8 cellular contexts compared by ENCODE assay signal in the genomic region with DNA sequence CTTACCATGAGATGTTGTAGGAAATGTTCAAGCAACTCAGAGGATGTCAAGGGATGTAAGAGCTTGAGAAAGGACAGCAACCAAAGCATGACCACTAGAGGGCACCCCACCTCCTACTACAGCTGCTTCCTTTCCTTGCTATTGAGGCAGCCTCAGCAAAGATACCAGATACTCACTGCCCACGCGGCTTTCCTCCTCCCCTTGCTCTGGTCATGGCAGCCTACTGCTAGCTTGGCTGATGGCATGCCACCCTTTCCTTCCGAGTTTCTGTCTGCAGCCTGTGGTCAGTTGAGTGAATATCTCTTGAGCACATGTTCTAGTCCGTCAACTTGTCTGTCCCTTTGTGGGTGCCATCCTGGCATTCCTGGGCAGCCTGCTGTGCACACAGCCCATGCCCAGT. TPM values are rescaled to one million over a fixed set of nuclear protein-coding genes. Genes with fewer than 3 reads are reported as not detected.
DNase-seq lines count a peak whose midpoint lies in the region; ATAC-seq, FAIRE-seq and TF ChIP-seq lines count a peak whose summit lies in the region.

No MANE protein-coding gene starts in this region.

- peak; percentile 93 for FAIRE-seq in GM19239 (lab: Jason Lieb, UNC)

- H3K9me3 Mint-ChIP-seq in activated naive CD8-positive, alpha-beta T cell treated with anti-CD3 and anti-CD28 coated beads, Interleukin-2, amount 50 U/mL, for 24 hours = no peaks in the 10 kb centered on the region

- H3K9me3 ChIP-seq in A673 (ENCODE audit: low read depth, low read length, poor library complexity, severe bottlenecking) = no peaks in the 10 kb centered on the region
- no peaks in the 10 kb centered on the region for H3K9me3 ChIP-seq in prostate gland
- no peaks in the 10 kb centered on the region for H3K9me3 ChIP-seq in uterus

- H3K27ac Mint-ChIP-seq in activated naive CD8-positive, alpha-beta T cell treated with anti-CD3 and anti-CD28 coated beads, Interleukin-2, amount 50 U/mL, for 24 hours = peak overlapping the region; percentile 26

- peaks cover 4% of the 10 kb centered on the region for H3K27me3 Mint-ChIP-seq in activated naive CD8-positive, alpha-beta T cell treated with anti-CD3 and anti-CD28 coated beads, Interleukin-2, amount 50 U/mL, for 24 hours

- POLR2A ChIA-PET in A673 (lab: Charles Lee; ENCODE audit: low non-redundant PET) = no interaction called here

- H3K36me3 Mint-ChIP-seq in activated naive CD8-positive, alpha-beta T cell treated with anti-CD3 and anti-CD28 coated beads, Interleukin-2, amount 50 U/mL, for 24 hours (ENCODE audit: low read depth) = peaks cover 21% of the 10 kb centered on the region

- H3K4me1 ChIP-seq in A673 (ENCODE audit: insufficient read depth, low read length, poor library complexity, severe bottlenecking) = no peaks in the 10 kb centered on the region
- H3K4me1 ChIP-seq in prostate gland (replicated peaks) = no peaks in the 10 kb centered on the region
- peaks cover 0 to 3% of the 10 kb centered on the region in 2 donors for H3K4me1 ChIP-seq in uterus

- H3K36me3 ChIP-seq in A673 (ENCODE audit: insufficient read depth, low read length, poor library complexity, severe bottlenecking) = no peaks in the 10 kb centered on the region
- peaks cover 0 to 14% of the 10 kb centered on the region in 2 donors for H3K36me3 ChIP-seq in prostate gland
- H3K36me3 ChIP-seq in uterus = no peaks in the 10 kb centered on the region

- peaks cover 32% of the 10 kb centered on the region for H3K4me1 Mint-ChIP-seq in activated naive CD8-positive, alpha-beta T cell treated with anti-CD3 and anti-CD28 coated beads, Interleukin-2, amount 50 U/mL, for 24 hours

- H3K27ac ChIP-seq in A673 (ENCODE audit: low read depth, low read length, poor library complexity, severe bottlenecking) (no peak overlapping the region), prostate gland (no peak overlapping the region), uterus (peak overlapping the region in 1 of 2 donors; percentile 10)

- H3K27me3 ChIP-seq in A673 (replicated peaks; ENCODE audit: insufficient read depth, low read depth, low read length, poor library complexity) (no peaks in the 10 kb centered on the region), prostate gland (replicated peaks; ENCODE audit: insufficient read depth) (no peaks in the 10 kb centered on the region), uterus (no peaks in the 10 kb centered on the region)

- H3K4me3 ChIP-seq in A673 (ENCODE audit: low read depth, low read length, poor library complexity, severe bottlenecking) = no peak overlapping the region
- H3K4me3 ChIP-seq in prostate gland = no peak overlapping the region
- H3K4me3 ChIP-seq in uterus = no peak overlapping the region

- intact Hi-C loops in A673 (cut with micrococcal nuclease; ENCODE audit: unreplicated experiment) = loop anchor here (2.0 kb wide), 1 partner anchor 140 kb away; no protein-coding TSS in a partner anchor
- intact Hi-C loops in cardiac septum (cut with DNase I) = loop anchor here (1.0 to 5.0 kb wide), 2 partner anchors 140 to 488 kb away; no protein-coding TSS in a partner anchor
- intact Hi-C loops in prostate gland (cut with DNase I) = loop anchor here (1.0 kb wide), 1 partner anchor 140 kb away; no protein-coding TSS in a partner anchor
- intact Hi-C loops in uterus (cut with DNase I; ENCODE audit: low total_unique reads) = loop anchor here (5.0 to 10.0 kb wide), 2 partner anchors 94 to 138 kb away; partner anchors contain the start of gene LZTFL1

- TF ChIP-seq POLR2A in prostate gland (IDR thresholded peaks at IDR 0.05) (no peak), uterus (IDR thresholded peaks at IDR 0.05) (peak in 1 of 2 donors; percentile 17)

- H3K4me3 Mint-ChIP-seq in activated naive CD8-positive, alpha-beta T cell treated with anti-CD3 and anti-CD28 coated beads, Interleukin-2, amount 50 U/mL, for 24 hours = no peak overlapping the region

- BruUV-seq in A673 (replicated peaks; lab: Mats Ljungman, UMichigan) = no TSS peak

- DNase-seq in A673 (ENCODE audit: low spot score) (peak; percentile 72), GM19239 (ENCODE audit: insufficient read length, low spot score) (peak; percentile 69), NCI-H146 (lab: John Stamatoyannopoulos, UW) (peak; percentile 55), T follicular helper cell (ENCODE audit: low read depth) (peak; percentile 70), cardiac septum (ENCODE audit: low spot score) (peak; percentile 84), prostate gland (ENCODE audit: low spot score) (peak; percentile 89), uterus (peak; percentile 82 to 92)
- peak; percentile 87 for DNase-seq in activated naive CD8-positive, alpha-beta T cell treated with anti-CD3 and anti-CD28 coated beads, Interleukin-2, amount 50 U/mL, for 24 hours

- CTCF ChIA-PET in A673 (lab: Charles Lee) = interaction anchor here (0.9 to 1.1 kb wide), 4 partner anchors 10 to 488 kb away, joined by 3 to 17 read pairs (median 4); no protein-coding TSS in a partner anchor

- WGBS in prostate gland = 30% methylated on average over 4 of the region's 4 CpGs

- peak; percentile 71 for TF ChIP-seq CTCF in A673 (conservative IDR thresholded peaks at IDR 0.05; ENCODE audit: low read depth, low read length)
- peak; percentile 76 to 94 (median 90) for TF ChIP-seq CTCF in prostate gland (IDR thresholded peaks at IDR 0.05)
- TF ChIP-seq CTCF in uterus (IDR thresholded peaks at IDR 0.05) = peak; percentile 85 to 93 (median 91)

- peak; percentile 55 for ATAC-seq in activated naive CD8-positive, alpha-beta T cell treated with anti-CD3 and anti-CD28 coated beads, Interleukin-2, amount 50 U/mL, for 24 hours

RNA-seq across cellular contexts. Expression of gene CXCR6, which starts 4.4 kb away (rescaled TPM):
- total RNA-seq in A673 (2021) = not detected in 2 replicates
- 0.32 TPM for total RNA-seq in cardiac septum
- 1 to 10 TPM in 1 of 2 donors, under 1 TPM in 1; 0.96 to 1.2 TPM for total RNA-seq in prostate gland
- total RNA-seq in uterus = 1 to 10 TPM in 1 of 4 donors, under 1 TPM in 2, not detected in 1; 0.48 to 8.7 (median 0.76) TPM

RNA-seq across cellular contexts. Expression of gene CCR9, which starts 52.5 kb away (rescaled TPM):
- not detected in 2 replicates for total RNA-seq in A673 (2021)
- total RNA-seq in cardiac septum = not detected
- total RNA-seq in prostate gland = under 1 TPM in 1 of 2 donors, not detected in 1; 0.09 TPM
- total RNA-seq in uterus = under 1 TPM in 1 of 4 donors, not detected in 3; 0.14 TPM

RNA-seq across cellular contexts. Expression of gene FYCO1, which starts 56.8 kb away (rescaled TPM):
- total RNA-seq in A673 (2021) (7.4 and 7.9 TPM in 2 replicates), cardiac septum (129 TPM), prostate gland (10 to 100 TPM; 33.1 to 56.7 TPM), uterus (10 to 100 TPM; 16.5 to 74.4 (median 27.8) TPM)
